26 cellular contexts compared by ENCODE assay signal in genomic region chr7:158093156-158093796, GRCh38.
"Had no signal": no experiment of that assay in that cellular context is flagged by ENCODE, and none has a peak within 500 bp of the region (broad histone marks: within the 10 kb centered on the region; RNA-seq: fewer than 3 reads in every experiment).

No MANE protein-coding gene starts in this region.

- H3K36me3 ChIP-seq: adrenal gland, ascending aorta, brain microvascular endothelial cell, colonic mucosa, esophagus squamous epithelium, gastroesophageal sphincter, neural progenitor cell, right atrium auricular region, WERI-Rb-1 had no signal

- DNase-seq: activated CD4-positive, alpha-beta T cell treated with anti-CD3 and anti-CD28 coated beads, Interleukin-2, amount 10 ng/mL, durations not matched to agents 7 days and 5 days; activated CD4-positive, CD25-positive, alpha-beta regulatory T cell treated with anti-CD3 and anti-CD28 coated beads, Interleukin-2, amount 50 U/mL, for 72 hours; activated CD8-positive, alpha-beta T cell treated with anti-CD3 and anti-CD28 coated beads for 36 hours; activated gamma-delta T cell treated with Interleukin-2 at 50 U/mL for 16 hours; brain microvascular endothelial cell; central memory CD4-positive, alpha-beta T cell; colonic mucosa; effector memory CD8-positive, alpha-beta T cell; esophagus squamous epithelium; hypothalamus; left colon; psoas muscle; stimulated activated CD4-positive, alpha-beta T cell treated with anti-CD3 and anti-CD28 coated beads, Interleukin-15, amount 100 ng/mL, for 24 hours; stimulated activated CD8-positive, alpha-beta memory T cell treated with anti-CD3 and anti-CD28 coated beads, Interleukin-4, amount 100 ng/mL, for 48 hours; stimulated activated naive B cell treated with anti-CD40 and anti-IgM and Interleukin-4, amounts not matched to agents 10 μg/mL and 1 μg/mL and 100 μg/mL, for 72 hours; T-helper 1 cell; testis; trophoblast cell; WERI-Rb-1 had no signal

- H3K27me3 ChIP-seq: adrenal gland, ascending aorta, brain microvascular endothelial cell, colonic mucosa, dorsolateral prefrontal cortex, esophagus squamous epithelium, gastroesophageal sphincter, neural progenitor cell, right atrium auricular region, testis had no signal

- H3K4me2 ChIP-seq: neural progenitor cell had no signal

- H3K9me3 ChIP-seq: adrenal gland, ascending aorta, colonic mucosa, esophagus squamous epithelium, gastroesophageal sphincter, psoas muscle, right atrium auricular region, testis had no signal

- ATAC-seq: activated CD8-positive, alpha-beta T cell treated with anti-CD3 and anti-CD28 coated beads for 36 hours; effector memory CD8-positive, alpha-beta T cell; gastroesophageal sphincter; left colon; naive thymus-derived CD8-positive, alpha-beta T cell; psoas muscle; stimulated activated naive B cell treated with anti-CD40 and anti-IgM and Interleukin-4, amounts not matched to agents 10 μg/mL and 1 μg/mL and 100 μg/mL, for 72 hours had no signal

- H3K4me3 ChIP-seq: adrenal gland, ascending aorta, colonic mucosa, dorsolateral prefrontal cortex, esophagus squamous epithelium, gastroesophageal sphincter, neural progenitor cell, psoas muscle, right atrium auricular region, testis had no signal

- H3K27ac ChIP-seq: adrenal gland, ascending aorta, brain microvascular endothelial cell, colonic mucosa, dorsolateral prefrontal cortex, esophagus squamous epithelium, gastroesophageal sphincter, neural progenitor cell, psoas muscle, right atrium auricular region, testis, WERI-Rb-1 had no signal

- H3K4me1 ChIP-seq: adrenal gland, ascending aorta, colonic mucosa, gastroesophageal sphincter, neural progenitor cell, psoas muscle, right atrium auricular region, testis had no signal

- H2AFZ ChIP-seq: neural progenitor cell had no signal

- H3K9ac ChIP-seq: neural progenitor cell had no signal
